Comparison of ENCODE assay signal across 1 cellular context in genomic region chr6:3398165-3398562, GRCh38.
TF ChIP-seq lines count a peak whose summit lies in the region.

No MANE protein-coding gene starts in this region.

TF ChIP-seq in K562, 482 proteins besides CTCF, POLR2A, EP300 and RAD21:
- TF ChIP-seq POLR2AphosphoS2 (IDR thresholded peaks at IDR 0.05; ENCODE audit: low read length) (no peak), NR2C1 (IDR thresholded peaks at IDR 0.05) (no peak), NR2C1 (tag; IDR thresholded peaks at IDR 0.05) (no peak), ZNF175 (CRISPR knock-in tag; IDR thresholded peaks at IDR 0.05; ENCODE audit: low read depth) (no peak), CEBPB (tag; IDR thresholded peaks at IDR 0.05) (no peak), ZFP30 (CRISPR knock-in tag; IDR thresholded peaks at IDR 0.05; ENCODE audit: borderline replicate concordance) (no peak), SIN3B (IDR thresholded peaks at IDR 0.05; ENCODE audit: low read depth) (no peak)
TF ChIP-seq in K562: peak in this region for 0.
